2 cellular contexts compared by ENCODE assay signal in genomic region chr11:5621580-5621979, GRCh38.
TF ChIP-seq lines count a peak whose summit lies in the region.

No MANE protein-coding gene starts in this region.

TF ChIP-seq in SK-N-SH, 30 proteins besides CTCF, POLR2A, EP300 and RAD21 (continued from another document):
- TF ChIP-seq NRF1 (IDR thresholded peaks at IDR 0.05; ENCODE audit: low read depth, low read length): no peak
- TF ChIP-seq YY1 (IDR thresholded peaks at IDR 0.05; ENCODE audit: low read depth): no peak
- TF ChIP-seq FOXJ3 (CRISPR knock-in tag; IDR thresholded peaks at IDR 0.05): no peak
- TF ChIP-seq USF1 (IDR thresholded peaks at IDR 0.05; ENCODE audit: borderline replicate concordance, low read depth): no peak
- TF ChIP-seq CHD2 (IDR thresholded peaks at IDR 0.05; ENCODE audit: low read length, partially characterized antibody): no peak
- no peak for TF ChIP-seq SIN3A (IDR thresholded peaks at IDR 0.05; ENCODE audit: borderline replicate concordance, low read depth, low read length)
- TF ChIP-seq RXRA (IDR thresholded peaks at IDR 0.05; ENCODE audit: borderline replicate concordance, low read depth): no peak
- TF ChIP-seq TCF12 (IDR thresholded peaks at IDR 0.05): no peak
- no peak for TF ChIP-seq USF2 (IDR thresholded peaks at IDR 0.05; ENCODE audit: borderline replicate concordance, low read depth, low read length)
- TF ChIP-seq MAX (IDR thresholded peaks at IDR 0.05; ENCODE audit: low read depth): no peak
- no peak for TF ChIP-seq SMC3 (IDR thresholded peaks at IDR 0.05; ENCODE audit: low read depth, low read length)
- no peak for TF ChIP-seq ZBTB33 (IDR thresholded peaks at IDR 0.05; ENCODE audit: borderline replicate concordance, low read depth)

TF ChIP-seq in SK-N-SH treated with all-trans-retinoic acid at 6 μM for 48 hours, 23 proteins besides CTCF, POLR2A, EP300 and RAD21 (continued from another document):
- TF ChIP-seq POU6F1 (CRISPR knock-in tag; IDR thresholded peaks at IDR 0.05; ENCODE audit: borderline replicate concordance, low read depth): no peak
- no peak for TF ChIP-seq PATZ1 (CRISPR knock-in tag; IDR thresholded peaks at IDR 0.05; ENCODE audit: borderline replicate concordance)
- TF ChIP-seq ZNF8 (CRISPR knock-in tag; IDR thresholded peaks at IDR 0.05): no peak
- TF ChIP-seq ZFP3 (CRISPR knock-in tag; IDR thresholded peaks at IDR 0.05): no peak
- TF ChIP-seq CREB5 (CRISPR knock-in tag; IDR thresholded peaks at IDR 0.05; ENCODE audit: low read depth): no peak
- no peak for TF ChIP-seq ZNF565 (CRISPR knock-in tag; conservative IDR thresholded peaks at IDR 0.05; ENCODE audit: low read depth)
- TF ChIP-seq OSR1 (CRISPR knock-in tag; IDR thresholded peaks at IDR 0.05): no peak
- no peak for TF ChIP-seq SNAI2 (CRISPR knock-in tag; IDR thresholded peaks at IDR 0.05)
